In genomic region chr22:29205598-29206371, GRCh38 we compare ENCODE assay signal across 8 cellular contexts. TPM values are rescaled to one million over a fixed set of nuclear protein-coding genes. Genes with fewer than 3 reads are reported as not detected.
DNase-seq lines count a peak whose midpoint lies in the region; ATAC-seq and TF ChIP-seq lines count a peak whose summit lies in the region.

TSS of gene EMID1 (plus strand) at chr22:29205896. CDS start at chr22:29206039, 143 bp downstream.

- peak; percentile 70 for DNase-seq in activated CD4-positive, alpha-beta T cell treated with anti-CD3 and anti-CD28 coated beads, Interleukin-2, amount 10 ng/mL, durations not matched to agents 24 days and 14 days
- DNase-seq in activated CD4-positive, alpha-beta T cell treated with anti-CD3 and anti-CD28 coated beads for 4 hours: no peak
- peak; percentile 6 for DNase-seq in NCI-H526 treated with DMSO at 0.1 percent for 48 hours (lab: John Stamatoyannopoulos, UW)
- no peak for DNase-seq in colonic mucosa
- no peak for DNase-seq in lung (ENCODE audit: low spot score)
- DNase-seq in thyroid gland: peak; percentile 59 to 67
- DNase-seq in NCI-H2081 treated with DMSO at 0.1 percent for 48 hours (lab: John Stamatoyannopoulos, UW): no peak

- no peak within 1 kb of the TSS for H3K27ac ChIP-seq in colonic mucosa
- H3K27ac ChIP-seq in lung (ENCODE audit: low read depth in 1 of 2, low read length in 1 of 2): peak within 1 kb of the TSS in 1 of 2 donors; percentile 65
- peak within 1 kb of the TSS; percentile 2 to 50 (median 20) for H3K27ac ChIP-seq in thyroid gland

- H3K36me3 Mint-ChIP-seq in activated CD4-positive, alpha-beta T cell treated with anti-CD3 and anti-CD28 coated beads, Interleukin-2, amount 10 ng/mL, durations not matched to agents 24 days and 14 days (ENCODE audit: low read depth): no peaks in the 10 kb centered on the region

- H3K27me3 ChIP-seq in colonic mucosa (peaks cover 16% of the 10 kb centered on the region), lung (ENCODE audit: control insufficient read depth, insufficient read depth) (no peaks in the 10 kb centered on the region), thyroid gland (no peaks in the 10 kb centered on the region)

- H3K9ac ChIP-seq in colonic mucosa (ENCODE audit: low read depth in 2 of 2, low read length in 2 of 2): peak within 1 kb of the TSS; percentile 19 to 72

- H3K36me3 ChIP-seq in colonic mucosa (no peaks in the 10 kb centered on the region), lung (ENCODE audit: control insufficient read depth in 2 of 2, insufficient read depth in 2 of 2, low read length in 2 of 2) (no peaks in the 10 kb centered on the region), thyroid gland (no peaks in the 10 kb centered on the region)

- TF ChIP-seq CTCF in colonic mucosa (IDR thresholded peaks at IDR 0.05): no peak
- no peak for TF ChIP-seq CTCF in lung (IDR thresholded peaks at IDR 0.05; ENCODE audit: control extremely low read depth, extremely low read depth)
- TF ChIP-seq CTCF in thyroid gland (IDR thresholded peaks at IDR 0.05): peak in 2 of 6 experiments; percentile 8 to 33

- peaks cover 16% of the 10 kb centered on the region for H3K4me1 Mint-ChIP-seq in activated CD4-positive, alpha-beta T cell treated with anti-CD3 and anti-CD28 coated beads, Interleukin-2, amount 10 ng/mL, durations not matched to agents 24 days and 14 days

- H3K4me3 ChIP-seq in colonic mucosa (peak within 1 kb of the TSS; percentile 39), lung (peak within 1 kb of the TSS; percentile 29), thyroid gland (replicated peaks in 1 of 3) (peak within 1 kb of the TSS; percentile 61 to 67 (median 62))

- peak within 1 kb of the TSS; percentile 68 for H3K4me3 Mint-ChIP-seq in activated CD4-positive, alpha-beta T cell treated with anti-CD3 and anti-CD28 coated beads, Interleukin-2, amount 10 ng/mL, durations not matched to agents 24 days and 14 days

- H3K4me1 ChIP-seq in colonic mucosa (no peaks in the 10 kb centered on the region), lung (ENCODE audit: control insufficient read depth in 2 of 2, insufficient read depth in 2 of 2, low read length in 2 of 2) (peaks cover 0 to 15% of the 10 kb centered on the region in 2 donors), thyroid gland (peaks cover 12 to 25% of the 10 kb centered on the region in 2 donors)

- WGBS in lung, 2 donors: 1 to 2% methylated on average over 46 to 90 of the region's 90 CpGs
- WGBS in thyroid gland, 2 donors: 2 to 3% methylated on average over 23 to 25 of the region's 90 CpGs

- TF ChIP-seq POLR2A in thyroid gland (IDR thresholded peaks at IDR 0.05): no peak

- no peaks in the 10 kb centered on the region for H3K9me3 ChIP-seq in colonic mucosa
- H3K9me3 ChIP-seq in lung (ENCODE audit: control insufficient read depth in 2 of 2, insufficient read depth in 1 of 2, low read length in 1 of 2): no peaks in the 10 kb centered on the region
- H3K9me3 ChIP-seq in thyroid gland: no peaks in the 10 kb centered on the region

- intact Hi-C loops in activated CD4-positive, alpha-beta T cell treated with anti-CD3 and anti-CD28 coated beads, Interleukin-2, amount 10 ng/mL, durations not matched to agents 24 days and 14 days (cut with micrococcal nuclease): no loop called here
- intact Hi-C loops in colonic mucosa (cut with DNase I) (no loop called here), thyroid gland (cut with DNase I) (no loop called here)

- peaks cover 54% of the 10 kb centered on the region for H3K27me3 Mint-ChIP-seq in activated CD4-positive, alpha-beta T cell treated with anti-CD3 and anti-CD28 coated beads, Interleukin-2, amount 10 ng/mL, durations not matched to agents 24 days and 14 days

- no peak within 1 kb of the TSS for H3K27ac Mint-ChIP-seq in activated CD4-positive, alpha-beta T cell treated with anti-CD3 and anti-CD28 coated beads, Interleukin-2, amount 10 ng/mL, durations not matched to agents 24 days and 14 days

- ATAC-seq in lung (ENCODE audit: insufficient read depth, low FRiP score): no peak
- no peak for ATAC-seq in HG03025 (IDR thresholded peaks at IDR 0.05; ENCODE audit: low FRiP score, unreplicated experiment)

- no peaks in the 10 kb centered on the region for H3K9me3 Mint-ChIP-seq in activated CD4-positive, alpha-beta T cell treated with anti-CD3 and anti-CD28 coated beads, Interleukin-2, amount 10 ng/mL, durations not matched to agents 24 days and 14 days

RNA-seq across cellular contexts. Expression of gene EMID1, which starts in this region (rescaled TPM):
- total RNA-seq in activated CD4-positive, alpha-beta T cell treated with anti-CD3 and anti-CD28 coated beads, Interleukin-2, amount 10 ng/mL, durations not matched to agents 24 days and 14 days: not detected in 2 replicates
- total RNA-seq in colonic mucosa: 1 to 10 TPM; 4.4 TPM
- total RNA-seq in lung: 10 to 100 TPM in 1 of 2 donors, 1 to 10 TPM in 1; 7.9 to 30.2 TPM
- 1 to 10 TPM; 4.9 to 8.8 TPM for polyA plus RNA-seq in lung
- 10 to 100 TPM; 14.0 to 55.9 (median 19.0) TPM for total RNA-seq in thyroid gland

Comparison
In these comparisons a context has a peak if more than half of its experiments do, and no peak if none do; other contexts are left out.
1. Peak in DNase-seq in activated CD4-positive, alpha-beta T cell treated with anti-CD3 and anti-CD28 coated beads, Interleukin-2, amount 10 ng/mL, durations not matched to agents 24 days and 14 days; RNA of the gene not detected or under 1 TPM.
2. DNase-seq: peak in NCI-H526 treated with DMSO at 0.1 percent for 48 hours (single experiment) and thyroid gland (2 of 2); none in activated CD4-positive, alpha-beta T cell treated with anti-CD3 and anti-CD28 coated beads for 4 hours (0 of 2), colonic mucosa (single experiment), lung (single experiment) and NCI-H2081 treated with DMSO at 0.1 percent for 48 hours (single experiment).
3. Peak in every context shown above with its lines, with median percentiles within 50 percentile points of each other: H3K4me3 ChIP-seq.